In the genomic region with DNA sequence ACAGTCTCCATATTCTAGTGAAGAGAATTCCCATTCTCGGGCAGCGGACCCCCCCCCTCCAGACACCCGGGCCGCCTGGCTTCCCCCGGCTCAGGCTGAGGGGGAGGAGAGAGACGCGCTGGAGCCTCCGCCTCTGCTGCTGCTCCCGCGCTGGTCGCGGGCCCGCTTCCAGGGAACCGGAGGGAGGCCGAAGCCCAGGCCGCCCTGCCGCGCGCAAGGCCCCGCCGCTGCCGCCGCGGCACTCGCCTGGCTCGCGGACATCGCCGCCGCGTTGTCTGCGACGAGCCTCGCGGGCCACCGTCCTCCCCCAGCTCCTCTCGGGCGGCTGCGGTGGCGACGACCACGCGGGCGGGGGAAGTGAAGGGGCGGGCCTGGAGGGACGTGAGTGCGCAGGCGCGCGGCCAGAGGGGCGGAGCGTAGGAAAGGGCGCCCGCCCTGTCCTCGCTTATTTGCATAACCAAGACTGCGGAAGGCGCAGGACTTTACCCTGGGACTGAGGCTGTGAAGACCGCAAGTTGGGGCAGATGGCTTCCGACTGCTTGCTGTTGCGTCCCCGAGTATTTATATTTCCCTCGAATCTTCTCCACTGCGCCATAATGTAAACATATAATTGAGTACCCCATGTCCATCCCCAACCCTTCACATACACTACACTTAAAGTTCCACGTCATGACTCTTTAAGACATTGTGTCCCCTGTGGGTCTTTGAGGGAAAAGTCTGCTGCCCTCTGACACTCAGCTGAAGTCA, we compare ENCODE assay signal across 8 cellular contexts. TPM values are rescaled to one million over a fixed set of nuclear protein-coding genes. Genes with fewer than 3 reads are reported as not detected.
DNase-seq lines count a peak whose midpoint lies in the region; ATAC-seq and TF ChIP-seq lines count a peak whose summit lies in the region.

A gene with protein sequence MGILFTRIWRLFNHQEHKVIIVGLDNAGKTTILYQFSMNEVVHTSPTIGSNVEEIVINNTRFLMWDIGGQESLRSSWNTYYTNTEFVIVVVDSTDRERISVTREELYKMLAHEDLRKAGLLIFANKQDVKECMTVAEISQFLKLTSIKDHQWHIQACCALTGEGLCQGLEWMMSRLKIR (minus strand): TSS at position 279 of the 747 bp plus-strand sequence. CDS start 245 bp downstream, at position 34.

- peak within 1 kb of the TSS; percentile 79 for H3K27ac Mint-ChIP-seq in activated T-helper 17 cell treated with anti-CD3 and anti-CD28 coated beads, Interleukin-2, amount 50 U/mL, for 72 hours
- peak within 1 kb of the TSS; percentile 95 to 96 for H3K27ac Mint-ChIP-seq in natural killer cell

- peak within 1 kb of the TSS; percentile 76 for H3K27ac ChIP-seq in RWPE1

- DNase-seq in Daoy (ENCODE audit: low read depth) (peak; percentile 98), GOT3 (lab: John Stamatoyannopoulos, UW) (peak; percentile 76), LNCaP clone FGC (ENCODE audit: low read depth) (peak; percentile 82), RWPE1 (ENCODE audit: low spot score) (peak; percentile 93), fibroblast of peridontal ligament (ENCODE audit: extremely low read depth) (peak; percentile 92), natural killer cell (peak; percentile 98)
- DNase-seq in stimulated activated naive CD4-positive, alpha-beta T cell treated with Interleukin-2 at 50 U/mL for 16 hours (lab: John Stamatoyannopoulos, UW): peak; percentile 90

- ATAC-seq in activated T-helper 17 cell treated with anti-CD3 and anti-CD28 coated beads, Interleukin-2, amount 50 U/mL, for 72 hours (replicated peaks): peak; percentile 96
- peak; percentile 92 to 98 (median 93) for ATAC-seq in natural killer cell

- POLR2A ChIA-PET in RWPE1 (lab: Yijun Ruan, JAX; ENCODE audit: low non-redundant PET): interaction anchor here (0.9 kb wide), 1 partner anchor 100 kb away, joined by 4 read pairs; no protein-coding TSS in a partner anchor

- peaks cover 30% of the 10 kb centered on the region for H3K36me3 Mint-ChIP-seq in activated T-helper 17 cell treated with anti-CD3 and anti-CD28 coated beads, Interleukin-2, amount 50 U/mL, for 72 hours (ENCODE audit: low read depth)
- H3K36me3 Mint-ChIP-seq in natural killer cell: no peaks in the 10 kb centered on the region

- peak within 1 kb of the TSS; percentile 87 for H3K4me3 ChIP-seq in LNCaP clone FGC (ENCODE audit: low read depth, low read length)

- H3K27me3 Mint-ChIP-seq in activated T-helper 17 cell treated with anti-CD3 and anti-CD28 coated beads, Interleukin-2, amount 50 U/mL, for 72 hours: no peaks in the 10 kb centered on the region
- no peaks in the 10 kb centered on the region for H3K27me3 Mint-ChIP-seq in natural killer cell (ENCODE audit: low read depth in 2 of 2)

- intact Hi-C loops in natural killer cell (cut with micrococcal nuclease): loop anchor here (5.0 kb wide), 2 partner anchors 191 to 889 kb away; a partner anchor contains a TSS

- CTCF ChIA-PET in RWPE1 (lab: Yijun Ruan, JAX): no interaction called here

- H3K4me1 Mint-ChIP-seq in activated T-helper 17 cell treated with anti-CD3 and anti-CD28 coated beads, Interleukin-2, amount 50 U/mL, for 72 hours: peaks cover 14% of the 10 kb centered on the region
- H3K4me1 Mint-ChIP-seq in natural killer cell: peaks cover 52 to 54% of the 10 kb centered on the region in 2 donors

- peak within 1 kb of the TSS; percentile 97 for H3K4me3 Mint-ChIP-seq in activated T-helper 17 cell treated with anti-CD3 and anti-CD28 coated beads, Interleukin-2, amount 50 U/mL, for 72 hours
- H3K4me3 Mint-ChIP-seq in natural killer cell: peak within 1 kb of the TSS; percentile 96

- no peak for TF ChIP-seq CTCF in LNCaP clone FGC (IDR thresholded peaks at IDR 0.05; ENCODE audit: control insufficient read depth, extremely low read depth, insufficient read depth)
- TF ChIP-seq CTCF in RWPE1 (conservative IDR thresholded peaks at IDR 0.05; ENCODE audit: low read depth): no peak
- TF ChIP-seq CTCF in natural killer cell (IDR thresholded peaks at IDR 0.05): no peak

- H3K9me3 Mint-ChIP-seq in activated T-helper 17 cell treated with anti-CD3 and anti-CD28 coated beads, Interleukin-2, amount 50 U/mL, for 72 hours: no peaks in the 10 kb centered on the region
- no peaks in the 10 kb centered on the region for H3K9me3 Mint-ChIP-seq in natural killer cell

RNA-seq across cellular contexts. Expression of the gene that starts here (rescaled TPM):
- total RNA-seq in Daoy (2014; rRNA removed; shearing (Covaris generic)): 58.8 and 64.6 TPM in 2 replicates
- 10 to 100 TPM; 72.9 to 76.7 TPM for total RNA-seq in activated T-helper 17 cell treated with anti-CD3 and anti-CD28 coated beads, Interleukin-2, amount 50 U/mL, for 72 hours
- total RNA-seq in natural killer cell: 10 to 100 TPM; 39.9 to 58.0 (median 56.5) TPM

Comparison
In these comparisons a context has a peak if more than half of its experiments do, and no peak if none do; other contexts are left out.
1. Peak in every context shown above with its lines: DNase-seq, ATAC-seq, H3K4me3 ChIP-seq and H3K27ac ChIP-seq.